In genomic region chr22:23750374-23750743, GRCh38 we compare ENCODE assay signal across 8 cellular contexts. TPM values are rescaled to one million over a fixed set of nuclear protein-coding genes. Genes with fewer than 3 reads are reported as not detected.
DNase-seq lines count a peak whose midpoint lies in the region; ATAC-seq, FAIRE-seq and TF ChIP-seq lines count a peak whose summit lies in the region.

No MANE protein-coding gene starts in this region.

- H3K23ac ChIP-seq in neuronal stem cell (ENCODE audit: low read depth, low read length, poor library complexity): no peak overlapping the region

- no peak overlapping the region for H3K18ac ChIP-seq in neuronal stem cell (ENCODE audit: low read length)

- dilution Hi-C loops in endothelial cell of umbilical vein (cut with MboI; ENCODE audit: extremely low pct_ligation_motif_present, low sequenced_read_pairs): no loop called here

- H2BK5ac ChIP-seq in neuronal stem cell (ENCODE audit: low read length): no peak overlapping the region

- ATAC-seq in CD8-positive, alpha-beta T cell: no peak
- ATAC-seq in HG03521 (IDR thresholded peaks at IDR 0.05; ENCODE audit: unreplicated experiment) (no peak), HG03097 (IDR thresholded peaks at IDR 0.05; ENCODE audit: low FRiP score, unreplicated experiment) (no peak)

- no peak overlapping the region for H2BK15ac ChIP-seq in neuronal stem cell (ENCODE audit: low read length)

- H3K9ac ChIP-seq in endothelial cell of umbilical vein (replicated peaks; ENCODE audit: extremely low read depth, insufficient read depth, low read length) (peak overlapping the region; percentile 58), neuronal stem cell (ENCODE audit: low read depth, low read length, poor library complexity) (peak overlapping the region; percentile 5)

- no CpG with 5 or more reads among the region's 7 CpGs for WGBS in neuronal stem cell (ENCODE audit: extremely low coverage in 2 of 2, insufficient read length in 2 of 2, insufficient replicate concordance in 1 of 2), 2 donors

- CTCF ChIA-PET in CD8-positive, alpha-beta T cell (lab: Charles Lee): interaction anchor here (1.2 kb wide), 3 partner anchors 9 to 99 kb away, joined by 3 to 4 read pairs (median 3); no protein-coding TSS in a partner anchor
- CTCF ChIA-PET in PC-9 (lab: Charles Lee) (interaction anchor here (0.6 kb wide), 1 partner anchor 37 kb away, joined by 4 read pairs; no protein-coding TSS in a partner anchor), endothelial cell of umbilical vein (lab: Charles Lee) (interaction anchor here (1.0 to 1.1 kb wide), 2 partner anchors 19 to 20 kb away, joined by 3 read pairs; no protein-coding TSS in a partner anchor)

- no peaks in the 10 kb centered on the region for H3K27me3 ChIP-seq in CD8-positive, alpha-beta T cell (ENCODE audit: insufficient read depth, low read length)
- H3K27me3 ChIP-seq in PC-9 (ENCODE audit: insufficient read depth, low read depth) (no peaks in the 10 kb centered on the region), endothelial cell of umbilical vein (ENCODE audit: control insufficient read depth in 2 of 2, insufficient read depth in 2 of 2, low read length in 2 of 2) (no peaks in the 10 kb centered on the region), neuronal stem cell (ENCODE audit: control insufficient read depth in 3 of 3, insufficient read depth in 3 of 3, low read depth in 1 of 3, low read length in 3 of 3) (peaks cover 0 to 4% (median 0%) of the 10 kb centered on the region in 3 experiments)

- H4K20me1 ChIP-seq in PC-9 (ENCODE audit: insufficient read depth) (no peaks in the 10 kb centered on the region), endothelial cell of umbilical vein (replicated peaks; ENCODE audit: control insufficient read depth, extremely low read depth, insufficient read depth, low read length) (no peaks in the 10 kb centered on the region)

- H4K8ac ChIP-seq in neuronal stem cell (ENCODE audit: low read depth, low read length): no peak overlapping the region

- POLR2A ChIA-PET in CD8-positive, alpha-beta T cell (lab: Charles Lee): interaction anchor here (0.8 to 3.1 kb wide), 7 partner anchors 13 to 107 kb away, joined by 4 to 16 read pairs (median 7); partner anchors contain the start of genes C22orf15, CHCHD10 and SLC2A11
- POLR2A ChIA-PET in PC-9 (lab: Charles Lee; ENCODE audit: unreplicated experiment): interaction anchor here (0.6 to 0.7 kb wide), 3 partner anchors 22 to 107 kb away, joined by 3 to 8 read pairs (median 4); partner anchors contain the start of genes MMP11 and SLC2A11
- POLR2A ChIA-PET in endothelial cell of umbilical vein (lab: Charles Lee): no interaction called here

- peak overlapping the region; percentile 62 for H3K27ac ChIP-seq in CD8-positive, alpha-beta T cell (ENCODE audit: low read depth, low read length)
- 0 out of 2 replicates have a peak overlapping the region, but pooled peaks have one; percentile 24 for H3K27ac ChIP-seq in PC-9
- no peak overlapping the region for H3K27ac ChIP-seq in endothelial cell of umbilical vein (ENCODE audit: insufficient read depth, low read depth, low read length)
- no peak overlapping the region for H3K27ac ChIP-seq in neuronal stem cell (replicated peaks; ENCODE audit: low read length)

- intact Hi-C loops in CD8-positive, alpha-beta T cell (cut with DNase I, micrococcal nuclease): loop anchor here (1.0 to 5.0 kb wide), 4 partner anchors 16 to 53 kb away; partner anchors contain the start of gene CHCHD10 (in 1 of the 2)
- intact Hi-C loops in PC-9 (cut with micrococcal nuclease; ENCODE audit: unreplicated experiment) (no loop called here), endothelial cell of umbilical vein (cut with micrococcal nuclease) (loop anchor here (2.0 kb wide), 1 partner anchor 18 kb away; no protein-coding TSS in a partner anchor)

- H3K4me2 ChIP-seq in PC-9 (peak overlapping the region; percentile 92), endothelial cell of umbilical vein (ENCODE audit: insufficient read depth, low read length) (peak overlapping the region; percentile 93), neuronal stem cell (ENCODE audit: insufficient read depth, low read length, poor library complexity, severe bottlenecking) (peak overlapping the region; percentile 93)

- H3K36me3 ChIP-seq in CD8-positive, alpha-beta T cell (ENCODE audit: insufficient read depth, low read length): no peaks in the 10 kb centered on the region
- no peaks in the 10 kb centered on the region for H3K36me3 ChIP-seq in PC-9 (ENCODE audit: low read depth)
- H3K36me3 ChIP-seq in endothelial cell of umbilical vein (ENCODE audit: control insufficient read depth in 2 of 2, extremely low read depth in 1 of 2, insufficient read depth in 2 of 2, low read length in 2 of 2): no peaks in the 10 kb centered on the region
- H3K36me3 ChIP-seq in neuronal stem cell (replicated peaks in 1 of 2; ENCODE audit: control insufficient read depth in 2 of 2, insufficient read depth in 2 of 2, low read length in 2 of 2): peaks cover 0 to 4% of the 10 kb centered on the region in 2 donors

- H3F3A ChIP-seq in PC-9 (ENCODE audit: insufficient read depth, low read depth): peaks cover 21% of the 10 kb centered on the region; the same call in 1 of the 2 replicates

- no peak overlapping the region for H2BK120ac ChIP-seq in neuronal stem cell (ENCODE audit: low read depth, low read length)

- BruUV-seq in PC-9 (replicated peaks; lab: Mats Ljungman, UMichigan) (TSS peak; percentile 55), endothelial cell of umbilical vein (replicated peaks; lab: Mats Ljungman, UMichigan) (TSS peak; percentile 37)

- no peaks in the 10 kb centered on the region for H3K9me2 ChIP-seq in PC-9 (ENCODE audit: insufficient read depth)

- no peaks in the 10 kb centered on the region for H3K9me3 Mint-ChIP-seq in CD8-positive, alpha-beta T cell

- H2AK5ac ChIP-seq in neuronal stem cell (ENCODE audit: low read depth, low read length): no peak overlapping the region

- H2AFZ ChIP-seq in PC-9 (peak overlapping the region; percentile 99), endothelial cell of umbilical vein (ENCODE audit: low read depth, low read length) (peak overlapping the region; percentile 89), neuronal stem cell (ENCODE audit: low read length) (peak overlapping the region; percentile 98)

- TF ChIP-seq POLR2A in endothelial cell of umbilical vein (IDR thresholded peaks at IDR 0.05; ENCODE audit: low read depth, low read length): no peak

- no peak for TF ChIP-seq CTCF in CD8-positive, alpha-beta T cell (IDR thresholded peaks at IDR 0.05)
- TF ChIP-seq CTCF in PC-9 (conservative IDR thresholded peaks at IDR 0.05) (no peak), endothelial cell of umbilical vein (IDR thresholded peaks at IDR 0.05; ENCODE audit: extremely low read depth in 1 of 2, insufficient read depth in 1 of 2, low read depth in 1 of 2, low read length in 2 of 2) (no peak)

- no peak overlapping the region for H3K4ac ChIP-seq in neuronal stem cell (ENCODE audit: low read length)

- H3K9me3 ChIP-seq in CD8-positive, alpha-beta T cell (ENCODE audit: low read length): no peaks in the 10 kb centered on the region
- H3K9me3 ChIP-seq in PC-9 (ENCODE audit: insufficient read depth, low read depth): no peaks in the 10 kb centered on the region
- H3K9me3 ChIP-seq in endothelial cell of umbilical vein (replicated peaks; ENCODE audit: control insufficient read depth, insufficient read depth, low read length): no peaks in the 10 kb centered on the region
- H3K9me3 ChIP-seq in neuronal stem cell (replicated peaks in 1 of 2; ENCODE audit: control insufficient read depth in 2 of 2, insufficient read depth in 1 of 2, low read depth in 1 of 2, low read length in 2 of 2): no peaks in the 10 kb centered on the region

- peak overlapping the region; percentile 75 for H3K4me3 ChIP-seq in CD8-positive, alpha-beta T cell (ENCODE audit: low read depth, low read length)
- H3K4me3 ChIP-seq in PC-9 (peak overlapping the region; percentile 97), endothelial cell of umbilical vein (replicated peaks in 1 of 3; ENCODE audit: insufficient read depth in 1 of 3, low read depth in 1 of 3, low read length in 3 of 3) (peak overlapping the region; percentile 88 to 92 (median 89)), neuronal stem cell (ENCODE audit: low read length in 2 of 2) (peak overlapping the region; percentile 84 to 96)

- no peaks in the 10 kb centered on the region for H3K27me3 Mint-ChIP-seq in CD8-positive, alpha-beta T cell (ENCODE audit: low read depth)

- peak overlapping the region; percentile 80 for H3K27ac Mint-ChIP-seq in CD8-positive, alpha-beta T cell

- no peak overlapping the region for H3K14ac ChIP-seq in neuronal stem cell (ENCODE audit: low read length)

- FAIRE-seq in endothelial cell of umbilical vein (lab: Jason Lieb, UNC): no peak

- H3K79me1 ChIP-seq in neuronal stem cell (ENCODE audit: low read depth, low read length): peaks cover 4% of the 10 kb centered on the region

- no peaks in the 10 kb centered on the region for H3K9me1 ChIP-seq in endothelial cell of umbilical vein (replicated peaks; ENCODE audit: control insufficient read depth, extremely low read depth, insufficient read depth, low read length)

- H3K4me1 Mint-ChIP-seq in CD8-positive, alpha-beta T cell (ENCODE audit: low read depth): peaks cover 17% of the 10 kb centered on the region

- H3K79me2 ChIP-seq in PC-9 (ENCODE audit: low read depth) (0 out of 2 replicates have a peak, but pooled peaks cover 4% of the 10 kb centered on the region), endothelial cell of umbilical vein (ENCODE audit: control insufficient read depth, insufficient read depth, low read length) (no peaks in the 10 kb centered on the region)

- no peak for DNase-seq in CD8-positive, alpha-beta T cell
- DNase-seq in PC-9 (no peak), endothelial cell of umbilical vein (ENCODE audit: low read depth, low spot score) (no peak), neuronal stem cell (ENCODE audit: low spot score) (no peak), ureter (ENCODE audit: low spot score) (no peak)
- no peak for DNase-seq in stimulated activated CD4-positive, alpha-beta T cell treated with anti-CD3 and anti-CD28 coated beads, Interleukin-2, amount 100 ng/mL, for 48 hours

- H2BK12ac ChIP-seq in neuronal stem cell (ENCODE audit: low read length): no peak overlapping the region

- H3K4me3 Mint-ChIP-seq in CD8-positive, alpha-beta T cell: peak overlapping the region; percentile 82

- H3K36me3 Mint-ChIP-seq in CD8-positive, alpha-beta T cell: peaks cover 5% of the 10 kb centered on the region

- H3K4me1 ChIP-seq in CD8-positive, alpha-beta T cell (ENCODE audit: insufficient read depth, low read length): peaks cover 7% of the 10 kb centered on the region
- H3K4me1 ChIP-seq in PC-9 (replicated peaks; ENCODE audit: insufficient read depth): peaks cover 13% of the 10 kb centered on the region
- H3K4me1 ChIP-seq in endothelial cell of umbilical vein (ENCODE audit: control insufficient read depth, extremely low read depth, insufficient read depth, low read length): peaks cover 10% of the 10 kb centered on the region
- H3K4me1 ChIP-seq in neuronal stem cell (ENCODE audit: control insufficient read depth in 2 of 2, insufficient read depth in 1 of 2, low read depth in 1 of 2, low read length in 2 of 2): peaks cover 4 to 5% of the 10 kb centered on the region in 2 donors

- no peak overlapping the region for H4K91ac ChIP-seq in neuronal stem cell (ENCODE audit: low read depth, low read length, poor library complexity)

RNA-seq across cellular contexts. Expression of gene ZNF70, which starts 0.6 kb away (rescaled TPM):
- total RNA-seq in CD8-positive, alpha-beta T cell: 1 to 10 TPM; 1.7 to 1.9 TPM
- total RNA-seq in PC-9 (2021) (2.8 and 2.9 TPM in 2 replicates), endothelial cell of umbilical vein (6.0 and 6.2 TPM in 2 replicates), ureter (9.0 TPM)
- 1.7 and 1.9 TPM in 2 replicates for polyA plus RNA-seq in endothelial cell of umbilical vein
- 1.4 and 1.5 TPM in 2 replicates for polyA plus RNA-seq in endothelial cell of umbilical vein (2011; cell fraction: cytosol; rRNA removed)
- polyA plus RNA-seq in endothelial cell of umbilical vein (2011; cell fraction: nucleus; rRNA removed): 2.7 and 3.7 TPM in 2 replicates
- polyA plus RNA-seq in endothelial cell of umbilical vein (2012): 1.5 and 1.6 TPM in 2 replicates
- polyA minus RNA-seq in endothelial cell of umbilical vein: 4.2 and 5.5 TPM in 2 replicates
- 0.61 TPM for polyA minus RNA-seq in endothelial cell of umbilical vein (2011; cell fraction: cytosol; rRNA and poly(A)+ RNA removed)
- 3.3 and 3.5 TPM in 2 replicates for polyA minus RNA-seq in endothelial cell of umbilical vein (2011; cell fraction: nucleus; rRNA and poly(A)+ RNA removed)
- polyA plus RNA-seq in neuronal stem cell (2013, experiment 1 of 2): 2.8 TPM
- polyA plus RNA-seq in neuronal stem cell (2013, experiment 2 of 2): 3.0 TPM

RNA-seq across cellular contexts. Expression of gene VPREB3, which starts 3.9 kb away (rescaled TPM):
- 1 to 10 TPM in 1 of 2 experiments, not detected in 1; 1.0 TPM for total RNA-seq in CD8-positive, alpha-beta T cell
- total RNA-seq in PC-9 (2021): 0.90 and 1.1 TPM in 2 replicates
- not detected in 2 replicates for total RNA-seq in endothelial cell of umbilical vein
- not detected in 2 replicates for polyA plus RNA-seq in endothelial cell of umbilical vein
- not detected in 2 replicates for polyA plus RNA-seq in endothelial cell of umbilical vein (2011; cell fraction: cytosol; rRNA removed)
- not detected in 2 replicates for polyA plus RNA-seq in endothelial cell of umbilical vein (2011; cell fraction: nucleus; rRNA removed)
- 0.62 TPM in 1 of 2 replicates, not detected in the other for polyA plus RNA-seq in endothelial cell of umbilical vein (2012)
- polyA minus RNA-seq in endothelial cell of umbilical vein: 3.3 TPM in 1 of 2 replicates, not detected in the other
- not detected for polyA minus RNA-seq in endothelial cell of umbilical vein (2011; cell fraction: cytosol; rRNA and poly(A)+ RNA removed)
- polyA minus RNA-seq in endothelial cell of umbilical vein (2011; cell fraction: nucleus; rRNA and poly(A)+ RNA removed): not detected in 2 replicates
- 0.35 TPM for polyA plus RNA-seq in neuronal stem cell (2013, experiment 1 of 2)
- polyA plus RNA-seq in neuronal stem cell (2013, experiment 2 of 2): 0.42 TPM
- total RNA-seq in ureter: not detected

RNA-seq across cellular contexts. Expression of gene C22orf15, which starts 12.4 kb away (rescaled TPM):
- total RNA-seq in CD8-positive, alpha-beta T cell: under 1 TPM; 0.50 to 0.62 TPM
- not detected in 2 replicates for total RNA-seq in PC-9 (2021)
- total RNA-seq in endothelial cell of umbilical vein: not detected in 2 replicates
- 0.86 and 0.94 TPM in 2 replicates for polyA plus RNA-seq in endothelial cell of umbilical vein
- 1.1 and 1.8 TPM in 2 replicates for polyA plus RNA-seq in endothelial cell of umbilical vein (2011; cell fraction: cytosol; rRNA removed)
- polyA plus RNA-seq in endothelial cell of umbilical vein (2011; cell fraction: nucleus; rRNA removed): 2.3 and 2.8 TPM in 2 replicates
- polyA plus RNA-seq in endothelial cell of umbilical vein (2012): 0.16 and 0.25 TPM in 2 replicates
- 0.58 and 0.70 TPM in 2 replicates for polyA minus RNA-seq in endothelial cell of umbilical vein
- not detected for polyA minus RNA-seq in endothelial cell of umbilical vein (2011; cell fraction: cytosol; rRNA and poly(A)+ RNA removed)
- polyA minus RNA-seq in endothelial cell of umbilical vein (2011; cell fraction: nucleus; rRNA and poly(A)+ RNA removed): 0.19 and 0.43 TPM in 2 replicates
- polyA plus RNA-seq in neuronal stem cell (2013, experiment 1 of 2): 3.0 TPM
- polyA plus RNA-seq in neuronal stem cell (2013, experiment 2 of 2): 2.8 TPM
- total RNA-seq in ureter: 0.18 TPM

RNA-seq across cellular contexts. Expression of gene CHCHD10, which starts 17.4 kb away (rescaled TPM):
- 10 to 100 TPM; 40.7 to 52.4 TPM for total RNA-seq in CD8-positive, alpha-beta T cell
- 37.0 and 43.5 TPM in 2 replicates for total RNA-seq in PC-9 (2021)
- 64.8 and 75.6 TPM in 2 replicates for total RNA-seq in endothelial cell of umbilical vein
- 27.3 and 28.1 TPM in 2 replicates for polyA plus RNA-seq in endothelial cell of umbilical vein
- polyA plus RNA-seq in endothelial cell of umbilical vein (2011; cell fraction: cytosol; rRNA removed): 40.4 and 48.0 TPM in 2 replicates
- 13.7 and 26.2 TPM in 2 replicates for polyA plus RNA-seq in endothelial cell of umbilical vein (2011; cell fraction: nucleus; rRNA removed)
- polyA plus RNA-seq in endothelial cell of umbilical vein (2012): 77.4 and 84.1 TPM in 2 replicates
- 23.5 and 33.9 TPM in 2 replicates for polyA minus RNA-seq in endothelial cell of umbilical vein
- 75.6 TPM for polyA minus RNA-seq in endothelial cell of umbilical vein (2011; cell fraction: cytosol; rRNA and poly(A)+ RNA removed)
- 3.3 and 8.8 TPM in 2 replicates for polyA minus RNA-seq in endothelial cell of umbilical vein (2011; cell fraction: nucleus; rRNA and poly(A)+ RNA removed)
- 84.6 TPM for polyA plus RNA-seq in neuronal stem cell (2013, experiment 1 of 2)
- polyA plus RNA-seq in neuronal stem cell (2013, experiment 2 of 2): 88.1 TPM
- 232 TPM for total RNA-seq in ureter

RNA-seq across cellular contexts. Expression of gene MMP11, which starts 22.3 kb away (rescaled TPM):
- 1 to 10 TPM; 1.3 to 1.9 TPM for total RNA-seq in CD8-positive, alpha-beta T cell
- total RNA-seq in PC-9 (2021) (2.4 and 3.6 TPM in 2 replicates), endothelial cell of umbilical vein (10.1 and 10.3 TPM in 2 replicates), ureter (1.5 TPM)
- 16.9 and 23.2 TPM in 2 replicates for polyA plus RNA-seq in endothelial cell of umbilical vein
- 8.7 and 10.3 TPM in 2 replicates for polyA plus RNA-seq in endothelial cell of umbilical vein (2011; cell fraction: cytosol; rRNA removed)
- polyA plus RNA-seq in endothelial cell of umbilical vein (2011; cell fraction: nucleus; rRNA removed): 5.0 and 7.6 TPM in 2 replicates
- 9.7 and 13.0 TPM in 2 replicates for polyA plus RNA-seq in endothelial cell of umbilical vein (2012)
- 7.5 and 8.2 TPM in 2 replicates for polyA minus RNA-seq in endothelial cell of umbilical vein
- polyA minus RNA-seq in endothelial cell of umbilical vein (2011; cell fraction: cytosol; rRNA and poly(A)+ RNA removed): not detected
- polyA minus RNA-seq in endothelial cell of umbilical vein (2011; cell fraction: nucleus; rRNA and poly(A)+ RNA removed): 1.5 and 2.7 TPM in 2 replicates
- 6.5 TPM for polyA plus RNA-seq in neuronal stem cell (2013, experiment 1 of 2)
- polyA plus RNA-seq in neuronal stem cell (2013, experiment 2 of 2): 6.1 TPM

Comparison
In these comparisons a context has a peak if more than half of its experiments do, and no peak if none do; other contexts are left out.
1. H3K27ac ChIP-seq: peak in CD8-positive, alpha-beta T cell (single experiment) and PC-9 (single experiment); none in endothelial cell of umbilical vein (single experiment) and neuronal stem cell (single experiment).
2. Peak in every context shown above with its lines, with median percentiles within 50 percentile points of each other: H3K4me3 ChIP-seq, H2AFZ ChIP-seq and H3K4me2 ChIP-seq.